In genomic region chr17:73838815-73839214, GRCh38 we compare ENCODE assay signal across 24 cellular contexts.
DNase-seq lines count a peak whose midpoint lies in the region; ATAC-seq lines count a peak whose summit lies in the region.
"Had no signal": no experiment of that assay in that cellular context is flagged by ENCODE, and none has a peak within 500 bp of the region (broad histone marks: within the 10 kb centered on the region; RNA-seq: fewer than 3 reads in every experiment).

No MANE protein-coding gene starts in this region.

- DNase-seq in D341Med (ENCODE audit: low spot score) (peak; percentile 68), NCI-H1092 (lab: John Stamatoyannopoulos, UW) (peak; percentile 82), NCI-H446 treated with DMSO at 0.1 percent for 48 hours (lab: John Stamatoyannopoulos, UW) (peak; percentile 77), SJCRH30 (peak; percentile 57 to 73), SKM-1 (lab: John Stamatoyannopoulos, UW; ENCODE audit: unreplicated experiment) (no peak), middle frontal gyrus (ENCODE audit: extremely low spot score, low spot score) (no peak)
- DNase-seq: activated CD4-positive, CD25-positive, alpha-beta regulatory T cell; activated CD8-positive, alpha-beta memory T cell treated with anti-CD3 and anti-CD28 coated beads, Interleukin-2, amount 10 ng/mL, durations not matched to agents 7 days and 5 days; activated naive CD4-positive, alpha-beta T cell; activated T-cell treated with anti-CD3 and anti-CD28 coated beads, Interleukin-2, amount 50 U/mL, for 72 hours; dorsolateral prefrontal cortex; IMR-90; mammary epithelial cell; NCI-H1436; NCI-H2227 treated with DMSO at 0.1 percent for 48 hours; nephron progenitor cell; trophoblast cell had no signal

- no peak overlapping the region for H3K27ac ChIP-seq in SJCRH30
- H3K27ac ChIP-seq: BLaER1 treated with 17β-estradiol and CSF1 and Interleukin-3, amounts not matched to agents 10 nM and 100 nM; dorsolateral prefrontal cortex; parathyroid adenoma; right atrium auricular region; SJSA1 had no signal

- H3K27me3 ChIP-seq in SJCRH30 = no peaks in the 10 kb centered on the region; the same call in 1 of the 2 replicates
- H3K27me3 ChIP-seq: BLaER1 treated with 17β-estradiol and CSF1 and Interleukin-3, amounts not matched to agents 10 nM and 100 nM; right atrium auricular region had no signal

- no peak for ATAC-seq in GM19328 (IDR thresholded peaks at IDR 0.05; ENCODE audit: unreplicated experiment)
- ATAC-seq in GM21360 (IDR thresholded peaks at IDR 0.05; ENCODE audit: unreplicated experiment) = no peak
- ATAC-seq: activated CD8-positive, alpha-beta memory T cell treated with anti-CD3 and anti-CD28 coated beads, Interleukin-2, amount 10 ng/mL, durations not matched to agents 7 days and 5 days; activated T-cell treated with anti-CD3 and anti-CD28 coated beads, Interleukin-2, amount 50 U/mL, for 72 hours; Panc1 had no signal

- H3K4me1 ChIP-seq in SJCRH30 = peaks cover 7% of the 10 kb centered on the region; the same call in 1 of the 2 replicates
- H3K4me1 ChIP-seq: parathyroid adenoma, right atrium auricular region, SJSA1 had no signal

- H3K4me3 ChIP-seq in SJCRH30 = no peak overlapping the region
- H3K4me3 ChIP-seq: BLaER1 treated with 17β-estradiol and CSF1 and Interleukin-3, amounts not matched to agents 10 nM and 100 nM; dorsolateral prefrontal cortex; right atrium auricular region; SJSA1 had no signal

- H3K9me3 ChIP-seq in SJCRH30 (replicated peaks) = no peaks in the 10 kb centered on the region
- H3K9me3 ChIP-seq: right atrium auricular region, SJSA1 had no signal

- no peaks in the 10 kb centered on the region for H3K36me3 ChIP-seq in SJCRH30
- H3K36me3 ChIP-seq: right atrium auricular region, SJSA1 had no signal

Comparison
In these comparisons a context has a peak if more than half of its experiments do, and no peak if none do; other contexts are left out.
1. DNase-seq: peak in D341Med (single experiment), NCI-H1092 (single experiment), NCI-H446 treated with DMSO at 0.1 percent for 48 hours (single experiment) and SJCRH30 (2 of 2); none in SKM-1 (single experiment) and middle frontal gyrus (single experiment).